ENCODE assay signal across 22 cellular contexts in genomic region chr1:169327875-169328274, GRCh38.
"Had no signal": no experiment of that assay in that cellular context is flagged by ENCODE, and none has a peak within 500 bp of the region (broad histone marks: within the 10 kb centered on the region; RNA-seq: fewer than 3 reads in every experiment).

No MANE protein-coding gene starts in this region.

- H3K27me3 Mint-ChIP-seq: stimulated activated naive B cell treated with anti-CD40 and anti-IgM and Interleukin-4, amounts not matched to agents 10 μg/mL and 1 μg/mL and 100 μg/mL, for 72 hours had no signal

- ATAC-seq: esophagus mucosa; gastrocnemius medialis; left ventricle myocardium superior; lower lobe of right lung; natural killer cell; psoas muscle; right cardiac atrium; stimulated activated naive B cell treated with anti-CD40 and anti-IgM and Interleukin-4, amounts not matched to agents 10 μg/mL and 1 μg/mL and 100 μg/mL, for 72 hours had no signal

- DNase-seq: dorsolateral prefrontal cortex; effector CD4-positive, alpha-beta T cell; foreskin fibroblast; gastrocnemius medialis; head of caudate nucleus; left ventricle myocardium superior; lower lobe of right lung; natural killer cell; occipital lobe; ovary; posterior cingulate gyrus; psoas muscle; right cardiac atrium; sigmoid colon; stimulated activated CD4-positive, alpha-beta T cell treated with anti-CD3 and anti-CD28 coated beads, Interleukin-15, amount 100 ng/mL, for 24 hours; stimulated activated CD4-positive, alpha-beta T cell treated with anti-CD3 and anti-CD28 coated beads, Interleukin-2, amount 100 ng/mL, for 48 hours; stimulated activated naive B cell treated with anti-CD40 and anti-IgM and Interleukin-4, amounts not matched to agents 10 μg/mL and 1 μg/mL and 100 μg/mL, for 72 hours; stomach; thyroid gland; trophoblast cell had no signal

- FAIRE-seq: keratinocyte had no signal

- H3K4me3 Mint-ChIP-seq: natural killer cell; stimulated activated naive B cell treated with anti-CD40 and anti-IgM and Interleukin-4, amounts not matched to agents 10 μg/mL and 1 μg/mL and 100 μg/mL, for 72 hours had no signal

- H3K27ac Mint-ChIP-seq: natural killer cell; stimulated activated naive B cell treated with anti-CD40 and anti-IgM and Interleukin-4, amounts not matched to agents 10 μg/mL and 1 μg/mL and 100 μg/mL, for 72 hours had no signal
